Comparison of ENCODE assay signal across 26 cellular contexts in the genomic region with DNA sequence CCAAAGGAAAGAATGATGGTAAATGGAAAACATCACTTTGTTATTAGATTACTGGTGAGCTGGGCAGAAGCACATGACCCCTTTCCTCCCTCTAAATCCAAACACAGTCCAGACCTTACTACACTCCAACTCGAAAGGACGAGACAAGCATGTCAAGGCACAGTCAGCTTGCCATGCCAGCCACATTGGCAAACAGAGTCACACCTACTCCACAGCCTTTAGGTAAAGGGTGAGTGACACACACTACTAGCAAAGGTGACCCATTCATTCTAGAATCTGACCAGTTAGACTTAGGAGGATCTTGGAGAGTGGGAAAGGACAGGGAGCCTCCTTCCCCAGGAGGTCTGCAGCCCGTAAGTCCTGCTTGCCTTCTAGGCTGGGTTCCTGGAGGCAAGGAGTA. TPM values are rescaled to one million over a fixed set of nuclear protein-coding genes. Genes with fewer than 3 reads are reported as not detected.
DNase-seq lines count a peak whose midpoint lies in the region; ATAC-seq, FAIRE-seq and TF ChIP-seq lines count a peak whose summit lies in the region.
"Had no signal": no experiment of that assay in that cellular context is flagged by ENCODE, and none has a peak within 500 bp of the region (broad histone marks: within the 10 kb centered on the region; RNA-seq: fewer than 3 reads in every experiment).

No MANE protein-coding gene starts in this region.

- no TSS peak for BruUV-seq in PC-9 (replicated peaks; lab: Mats Ljungman, UMichigan)

- no peaks in the 10 kb centered on the region for H3K27me3 ChIP-seq in PC-9 (ENCODE audit: insufficient read depth, low read depth)
- peaks cover 0 to 12% of the 10 kb centered on the region in 2 experiments for H3K27me3 ChIP-seq in mesenchymal stem cell (ENCODE audit: control insufficient read depth in 1 of 2, insufficient read depth in 1 of 2, low read length in 2 of 2)
- H3K27me3 ChIP-seq in small intestine (ENCODE audit: control insufficient read depth in 2 of 2, insufficient read depth in 2 of 2, low read length in 2 of 2): no peaks in the 10 kb centered on the region
- no peaks in the 10 kb centered on the region for H3K27me3 ChIP-seq in thyroid gland

- no peak overlapping the region for H3K23ac ChIP-seq in mesenchymal stem cell (ENCODE audit: low read length in 2 of 2)

- H2BK120ac ChIP-seq in mesenchymal stem cell (ENCODE audit: low read depth, low read length): no peak overlapping the region

- no peak overlapping the region for H4K8ac ChIP-seq in mesenchymal stem cell (ENCODE audit: low read length)

- H2AFZ ChIP-seq in PC-9 (no peak overlapping the region), mesenchymal stem cell (ENCODE audit: low read depth, low read length) (no peak overlapping the region)

- peaks cover 15% of the 10 kb centered on the region for H3K79me1 ChIP-seq in mesenchymal stem cell (replicated peaks; ENCODE audit: low read length, poor library complexity, severe bottlenecking)

- peaks cover 15% of the 10 kb centered on the region for H3F3A ChIP-seq in PC-9 (ENCODE audit: insufficient read depth, low read depth)

- FAIRE-seq in small intestine (lab: Jason Lieb, UNC): no peak
- FAIRE-seq: A204.1, D721Med had no signal

- peak overlapping the region; percentile 78 for H3K4me2 ChIP-seq in PC-9
- no peak overlapping the region for H3K4me2 ChIP-seq in mesenchymal stem cell (ENCODE audit: low read length, poor library complexity, severe bottlenecking)
- H3K4me2 ChIP-seq: BLaER1 had no signal

- no peak overlapping the region for H2BK5ac ChIP-seq in mesenchymal stem cell (ENCODE audit: low read depth, low read length, poor library complexity, severe bottlenecking)

- H3K79me2 ChIP-seq in PC-9 (ENCODE audit: low read depth): peaks cover 52% of the 10 kb centered on the region

- POLR2A ChIA-PET in PC-9 (lab: Charles Lee; ENCODE audit: unreplicated experiment): no interaction called here

- peak in 1 of 2 experiments; percentile 68 for DNase-seq in PC-9
- no peak for DNase-seq in mesenchymal stem cell
- DNase-seq in small intestine: peak; percentile 38
- no peak for DNase-seq in NAMALWA (ENCODE audit: low spot score)
- no peak for DNase-seq in central memory CD4-positive, alpha-beta T cell
- DNase-seq in thyroid gland: no peak
- DNase-seq: CD4-positive, CD25-positive, alpha-beta regulatory T cell; IMR-90; KG1; MM.1S; NCI-H1048; NCI-H1417 treated with DMSO at 0.1 percent for 48 hours; NCI-H1694 treated with DMSO at 0.1 percent for 48 hours; NCI-H2081; NCI-H2227 treated with DMSO at 0.1 percent for 48 hours; NCI-H526 treated with DMSO at 0.1 percent for 48 hours; SHP77 had no signal

- WGBS in mesenchymal stem cell: 92% methylated on average over 3 of the region's 3 CpGs
- 43 to 75% (median 44%) methylated on average over 3 of the region's 3 CpGs for WGBS in small intestine, 3 donors
- 92 to 96% methylated on average over 3 of the region's 3 CpGs for WGBS in thyroid gland, 2 donors

- no peaks in the 10 kb centered on the region for H4K20me1 ChIP-seq in PC-9 (ENCODE audit: insufficient read depth)
- H4K20me1 ChIP-seq: BLaER1 had no signal

- ATAC-seq in esophagus mucosa (peak; percentile 79), GM21576 (IDR thresholded peaks at IDR 0.05; ENCODE audit: unreplicated experiment) (no peak)
- ATAC-seq: HCT116, Panc1 had no signal

- no peak overlapping the region for H4K91ac ChIP-seq in mesenchymal stem cell (ENCODE audit: low read length)

- CTCF ChIA-PET in PC-9 (lab: Charles Lee): no interaction called here

- H2BK15ac ChIP-seq in mesenchymal stem cell (ENCODE audit: low read depth, poor library complexity, severe bottlenecking): no peak overlapping the region

- H3K27ac ChIP-seq in PC-9: no peak overlapping the region
- peak overlapping the region; percentile 97 for H3K27ac ChIP-seq in mesenchymal stem cell (ENCODE audit: low read length, poor library complexity, severe bottlenecking)
- H3K27ac ChIP-seq in small intestine (ENCODE audit: low read depth in 1 of 2, low read length in 1 of 2): no peak overlapping the region
- H3K27ac ChIP-seq in thyroid gland: no peak overlapping the region
- H3K27ac ChIP-seq: BLaER1, RWPE1, SK-N-MC had no signal

- H3K18ac ChIP-seq in mesenchymal stem cell (ENCODE audit: low read depth in 1 of 2, low read length in 2 of 2): no peak overlapping the region

- no peak overlapping the region for H3K14ac ChIP-seq in mesenchymal stem cell (ENCODE audit: low read length in 2 of 2)

- intact Hi-C loops in PC-9 (cut with micrococcal nuclease; ENCODE audit: unreplicated experiment): loop anchor here (5.0 kb wide), 1 partner anchor 409 kb away; a partner anchor contains a TSS
- intact Hi-C loops in thyroid gland (cut with DNase I): no loop called here

- H2AK5ac ChIP-seq in mesenchymal stem cell (ENCODE audit: low read length, severe bottlenecking): peak overlapping the region; percentile 59

- TF ChIP-seq CTCF in PC-9 (conservative IDR thresholded peaks at IDR 0.05) (no peak), thyroid gland (IDR thresholded peaks at IDR 0.05) (no peak)

- H3K4me1 ChIP-seq in PC-9 (replicated peaks; ENCODE audit: insufficient read depth) (peaks cover 45% of the 10 kb centered on the region), mesenchymal stem cell (ENCODE audit: control insufficient read depth, insufficient read depth, low read depth, low read length) (peaks cover 17% of the 10 kb centered on the region), small intestine (ENCODE audit: control insufficient read depth in 2 of 2, insufficient read depth in 1 of 2, low read depth in 1 of 2, low read length in 1 of 2) (peaks cover 0 to 4% of the 10 kb centered on the region in 2 donors), thyroid gland (peaks cover 10 to 13% of the 10 kb centered on the region in 2 donors)

- no peak overlapping the region for H2BK12ac ChIP-seq in mesenchymal stem cell (ENCODE audit: low read length in 2 of 2)

- H3K9me2 ChIP-seq in PC-9 (ENCODE audit: insufficient read depth): no peaks in the 10 kb centered on the region

- peaks cover 32% of the 10 kb centered on the region for H3K36me3 ChIP-seq in PC-9 (ENCODE audit: low read depth)
- peaks cover 0 to 20% of the 10 kb centered on the region in 2 experiments for H3K36me3 ChIP-seq in mesenchymal stem cell (ENCODE audit: control insufficient read depth in 1 of 2, insufficient read depth in 2 of 2, low read depth in 1 of 2, low read length in 2 of 2)
- H3K36me3 ChIP-seq in small intestine (ENCODE audit: control insufficient read depth in 2 of 2, insufficient read depth in 2 of 2, low read length in 2 of 2): peaks cover 3 to 4% of the 10 kb centered on the region in 2 donors
- no peaks in the 10 kb centered on the region for H3K36me3 ChIP-seq in thyroid gland

- no peaks in the 10 kb centered on the region for H3K9me3 ChIP-seq in PC-9 (ENCODE audit: insufficient read depth, low read depth)
- no peaks in the 10 kb centered on the region for H3K9me3 ChIP-seq in mesenchymal stem cell (ENCODE audit: control insufficient read depth, low read length)
- H3K9me3 ChIP-seq in small intestine (ENCODE audit: control insufficient read depth, low read depth): no peaks in the 10 kb centered on the region
- no peaks in the 10 kb centered on the region for H3K9me3 ChIP-seq in thyroid gland
- H3K9me3 ChIP-seq: BLaER1 had no signal

- no peak overlapping the region for H3K9ac ChIP-seq in mesenchymal stem cell (ENCODE audit: low read length)
- H3K9ac ChIP-seq: BLaER1 had no signal

- no peak overlapping the region for H3K4ac ChIP-seq in mesenchymal stem cell (ENCODE audit: low read depth in 1 of 2, low read length in 2 of 2)

- no peak for TF ChIP-seq POLR2A in thyroid gland (IDR thresholded peaks at IDR 0.05)

- H3K4me3 ChIP-seq in PC-9 (no peak overlapping the region), mesenchymal stem cell (ENCODE audit: insufficient read depth in 1 of 2, low read depth in 1 of 2, low read length in 2 of 2) (no peak overlapping the region), small intestine (ENCODE audit: low read depth in 1 of 2, low read length in 2 of 2) (no peak overlapping the region), thyroid gland (replicated peaks in 1 of 3) (no peak overlapping the region)
- H3K4me3 ChIP-seq: BLaER1, SK-N-MC had no signal

RNA-seq across cellular contexts. Expression of a gene that starts 3.0 kb away (rescaled TPM):
- total RNA-seq in PC-9 (2021) (11.0 and 17.5 TPM in 2 replicates), esophagus mucosa (10.1 TPM), thyroid gland (1 to 10 TPM; 4.0 to 6.7 (median 5.4) TPM)
- polyA plus RNA-seq in mesenchymal stem cell (2013, experiment 1 of 2): 12.6 TPM
- polyA plus RNA-seq in mesenchymal stem cell (2013, experiment 2 of 2): 11.5 TPM
- 10 to 100 TPM in 2 of 3 donors, 1 to 10 TPM in 1; 9.5 to 28.3 (median 10.7) TPM for polyA plus RNA-seq in small intestine
- total RNA-seq: CD4-positive, CD25-positive, alpha-beta regulatory T cell had no signal
- polyA plus RNA-seq: CD4-positive, CD25-positive, alpha-beta regulatory T cell had no signal
